ENCODE assay signal across 20 cellular contexts in genomic region chr4:174626310-174627022, GRCh38.
A peak's percentile ranks its signal among the peaks of the same experiment; 100 is the strongest.
DNase-seq lines count a peak whose midpoint lies in the region; ATAC-seq, FAIRE-seq and TF ChIP-seq lines count a peak whose summit lies in the region.
"Had no signal": no experiment of that assay in that cellular context is flagged by ENCODE, and none has a peak within 500 bp of the region (broad histone marks: within the 10 kb centered on the region; RNA-seq: fewer than 3 reads in every experiment).

No MANE protein-coding gene starts in this region.

- H2AFZ ChIP-seq in hepatocyte = peak overlapping the region; percentile 22
- H2AFZ ChIP-seq in HepG2 (ENCODE audit: low read length) = no peak overlapping the region

- intact Hi-C loops in HepG2 (cut with micrococcal nuclease; ENCODE audit: unreplicated experiment) = loop anchor here (2.0 kb wide), 1 partner anchor 50 kb away; no protein-coding TSS in a partner anchor

- POLR2A ChIA-PET in RWPE1 (lab: Yijun Ruan, JAX; ENCODE audit: low non-redundant PET) (no interaction called here), HepG2 (lab: Yijun Ruan, JAX) (no interaction called here)

- no peak for FAIRE-seq in small intestine (lab: Jason Lieb, UNC)
- no peak for FAIRE-seq in HepG2 (lab: Jason Lieb, UNC)
- FAIRE-seq: D721Med, GM12891, GM18507 had no signal

- CTCF ChIA-PET in RWPE1 (lab: Yijun Ruan, JAX) (interaction anchor here (0.6 kb wide), 1 partner anchor 1718 kb away, joined by 6 read pairs; no protein-coding TSS in a partner anchor), HepG2 (lab: Yijun Ruan, JAX; ENCODE audit: low intra/inter-chr PET ratio, low total read pairs) (no interaction called here)

- no peaks in the 10 kb centered on the region for H4K20me1 ChIP-seq in hepatocyte (ENCODE audit: insufficient read depth, poor library complexity, severe bottlenecking)
- no peaks in the 10 kb centered on the region for H4K20me1 ChIP-seq in HepG2 (ENCODE audit: insufficient read depth, low read length)
- H4K20me1 ChIP-seq: BLaER1 treated with 17β-estradiol and CSF1 and Interleukin-3, amounts not matched to agents 10 nM and 100 nM had no signal

- no TSS peak for BruUV-seq in HepG2 (replicated peaks; lab: Mats Ljungman, UMichigan)

- DNase-seq in HT-29 (ENCODE audit: low spot score) = peak; percentile 43
- DNase-seq in hepatocyte (ENCODE audit: low spot score) = no peak
- DNase-seq in small intestine = peak; percentile 83
- DNase-seq in RWPE1 (ENCODE audit: low spot score) = no peak
- no peak for DNase-seq in HepG2 (ENCODE audit: low spot score)
- DNase-seq: CD8-positive, alpha-beta T cell; HCEC 1CT; KBM-7; NCI-H1417; NCI-H1930; NCI-H345; NCI-H524 treated with DMSO at 0.1 percent for 48 hours; SJCRH30 had no signal

- H3K4me3 ChIP-seq in hepatocyte (no peak overlapping the region), small intestine (ENCODE audit: low read depth in 1 of 2, low read length in 2 of 2) (no peak overlapping the region), HepG2 (replicated peaks in 1 of 3; ENCODE audit: insufficient read depth in 1 of 3, low read depth in 2 of 3, low read length in 3 of 3) (no peak overlapping the region)
- H3K4me3 ChIP-seq: BLaER1 treated with 17β-estradiol and CSF1 and Interleukin-3, amounts not matched to agents 10 nM and 100 nM; SJCRH30 had no signal

- TF ChIP-seq RAD21 in HepG2 (CRISPR knock-in tag; IDR thresholded peaks at IDR 0.05) = no peak

- H3K79me2 ChIP-seq in hepatocyte (no peaks in the 10 kb centered on the region), HepG2 (ENCODE audit: insufficient read depth, low read length) (no peaks in the 10 kb centered on the region)

- TF ChIP-seq CTCF in hepatocyte (IDR thresholded peaks at IDR 0.05; ENCODE audit: poor library complexity) = no peak
- TF ChIP-seq CTCF in RWPE1 (conservative IDR thresholded peaks at IDR 0.05; ENCODE audit: low read depth) = no peak
- no peak for TF ChIP-seq CTCF in HepG2 (CRISPR knock-in tag; IDR thresholded peaks at IDR 0.05)

- peak overlapping the region; percentile 86 for H3K27ac ChIP-seq in hepatocyte
- H3K27ac ChIP-seq in small intestine (ENCODE audit: low read depth in 1 of 2, low read length in 1 of 2) = peak overlapping the region; percentile 8 to 75
- H3K27ac ChIP-seq in RWPE1 = no peak overlapping the region
- H3K27ac ChIP-seq in HepG2 (ENCODE audit: extremely low read length, insufficient read depth, low read length) = no peak overlapping the region
- H3K27ac ChIP-seq: BLaER1 treated with 17β-estradiol and CSF1 and Interleukin-3, amounts not matched to agents 10 nM and 100 nM; SJCRH30 had no signal

- TF ChIP-seq POLR2A in HepG2 (IDR thresholded peaks at IDR 0.05; ENCODE audit: insufficient read depth in 1 of 2, low read depth in 2 of 2, low read length in 2 of 2) = no peak

- H3K27me3 ChIP-seq in hepatocyte (no peaks in the 10 kb centered on the region), small intestine (ENCODE audit: control insufficient read depth in 2 of 2, insufficient read depth in 2 of 2, low read length in 2 of 2) (no peaks in the 10 kb centered on the region), HepG2 (ENCODE audit: control insufficient read depth in 1 of 2, insufficient read depth in 2 of 2, low read length in 2 of 2) (no peaks in the 10 kb centered on the region)
- H3K27me3 ChIP-seq: BLaER1 treated with 17β-estradiol and CSF1 and Interleukin-3, amounts not matched to agents 10 nM and 100 nM; SJCRH30 had no signal

- H3K9ac ChIP-seq in HepG2 (ENCODE audit: insufficient read depth, low read depth, low read length) = no peak overlapping the region
- H3K9ac ChIP-seq: BLaER1 treated with 17β-estradiol and CSF1 and Interleukin-3, amounts not matched to agents 10 nM and 100 nM had no signal

- peak; percentile 55 for ATAC-seq in GM19395 (IDR thresholded peaks at IDR 0.05; ENCODE audit: unreplicated experiment)
- no peak for ATAC-seq in SK-N-SH treated with all-trans-retinoic acid at 6 μM for 48 hours
- ATAC-seq in GM19463 (IDR thresholded peaks at IDR 0.05; ENCODE audit: unreplicated experiment) = no peak
- no peak for ATAC-seq in HepG2
- ATAC-seq: CD8-positive, alpha-beta T cell had no signal

- no peaks in the 10 kb centered on the region for H3K4me1 ChIP-seq in hepatocyte (ENCODE audit: insufficient read depth)
- peaks cover 0 to 2% of the 10 kb centered on the region in 2 donors for H3K4me1 ChIP-seq in small intestine (ENCODE audit: control insufficient read depth in 2 of 2, insufficient read depth in 1 of 2, low read depth in 1 of 2, low read length in 1 of 2)
- no peaks in the 10 kb centered on the region for H3K4me1 ChIP-seq in HepG2 (ENCODE audit: insufficient read depth, low read length)
- H3K4me1 ChIP-seq: BLaER1 treated with 17β-estradiol and CSF1 and Interleukin-3, amounts not matched to agents 10 nM and 100 nM; SJCRH30 had no signal

- H3K4me2 ChIP-seq in hepatocyte = peak overlapping the region; percentile 58
- H3K4me2 ChIP-seq in HepG2 (ENCODE audit: low read depth, low read length) = no peak overlapping the region
- H3K4me2 ChIP-seq: BLaER1 treated with 17β-estradiol and CSF1 and Interleukin-3, amounts not matched to agents 10 nM and 100 nM had no signal

- H3K9me2 ChIP-seq in hepatocyte (replicated peaks; ENCODE audit: insufficient read depth) = no peaks in the 10 kb centered on the region

- in situ Hi-C loops in HepG2 (cut with HindIII; ENCODE audit: extremely low pct_ligation_motif_present, low pct_unique_long_range_greater_than_20kb) = loop anchor here (25.0 kb wide), 1 partner anchor 414 kb away; no protein-coding TSS in a partner anchor

- 45% methylated on average over 1 of the region's 1 CpG for WGBS in hepatocyte (ENCODE audit: low lambda C conversion rate, missing lambda C conversion rate)
- 8 to 46% (median 11%) methylated on average over 1 of the region's 1 CpG for WGBS in small intestine, 3 donors
- WGBS in HepG2 (ENCODE audit: low lambda C conversion rate) = 0% methylated on average over 1 of the region's 1 CpG

- no peaks in the 10 kb centered on the region for H3K36me3 ChIP-seq in hepatocyte (replicated peaks; ENCODE audit: insufficient read depth, low read depth)
- no peaks in the 10 kb centered on the region for H3K36me3 ChIP-seq in small intestine (ENCODE audit: control insufficient read depth in 2 of 2, insufficient read depth in 2 of 2, low read length in 2 of 2)
- no peaks in the 10 kb centered on the region for H3K36me3 ChIP-seq in HepG2 (replicated peaks in 1 of 2; ENCODE audit: control insufficient read depth in 1 of 2, insufficient read depth in 2 of 2, low read length in 2 of 2)
- H3K36me3 ChIP-seq: BLaER1 treated with 17β-estradiol and CSF1 and Interleukin-3, amounts not matched to agents 10 nM and 100 nM; SJCRH30 had no signal

- TF ChIP-seq EP300 in HepG2 (IDR thresholded peaks at IDR 0.05; ENCODE audit: low read depth in 2 of 2, low read length in 2 of 2) (no peak), HepG2 (CRISPR knock-in tag; IDR thresholded peaks at IDR 0.05; ENCODE audit: borderline replicate concordance) (no peak)

- H3K9me3 ChIP-seq in hepatocyte (ENCODE audit: low read depth) = no peaks in the 10 kb centered on the region
- H3K9me3 ChIP-seq in small intestine (ENCODE audit: control insufficient read depth, low read depth) = no peaks in the 10 kb centered on the region
- H3K9me3 ChIP-seq in HepG2 (ENCODE audit: low read length) = no peaks in the 10 kb centered on the region
- H3K9me3 ChIP-seq: BLaER1 treated with 17β-estradiol and CSF1 and Interleukin-3, amounts not matched to agents 10 nM and 100 nM; SJCRH30 had no signal

TF ChIP-seq in SK-N-SH treated with all-trans-retinoic acid at 6 μM for 48 hours, 23 proteins besides CTCF, POLR2A, EP300 and RAD21 (continues in another document):
- TF ChIP-seq CSDC2 (CRISPR knock-in tag; IDR thresholded peaks at IDR 0.05) (no peak), ZFP3 (CRISPR knock-in tag; IDR thresholded peaks at IDR 0.05) (no peak), PPARA (CRISPR knock-in tag; IDR thresholded peaks at IDR 0.05; ENCODE audit: borderline replicate concordance) (no peak), OSR1 (CRISPR knock-in tag; IDR thresholded peaks at IDR 0.05) (no peak), ZNF8 (CRISPR knock-in tag; IDR thresholded peaks at IDR 0.05) (no peak), POU6F1 (CRISPR knock-in tag; IDR thresholded peaks at IDR 0.05; ENCODE audit: borderline replicate concordance, low read depth) (no peak)

TF ChIP-seq in HepG2, 621 proteins besides CTCF, POLR2A, EP300 and RAD21:
- TF ChIP-seq ZNF33A (CRISPR knock-in tag; IDR thresholded peaks at IDR 0.05; ENCODE audit: borderline replicate concordance) = no peak
- TF ChIP-seq TP53 (CRISPR knock-in tag; conservative IDR thresholded peaks at IDR 0.05) = no peak

Comparison
In these comparisons a context has a peak if more than half of its experiments do, and no peak if none do; other contexts are left out.
1. DNase-seq: peak in HT-29 (single experiment) and small intestine (single experiment); none in hepatocyte (single experiment), RWPE1 (single experiment) and HepG2 (single experiment).
2. H3K27ac ChIP-seq: peak in hepatocyte (single experiment) and small intestine (2 of 2); none in RWPE1 (single experiment) and HepG2 (single experiment).